In genomic region chrX:140440891-140441290, GRCh38 we compare ENCODE assay signal across 22 cellular contexts.
DNase-seq lines count a peak whose midpoint lies in the region; TF ChIP-seq lines count a peak whose summit lies in the region.
"Had no signal": no experiment of that assay in that cellular context is flagged by ENCODE, and none has a peak within 500 bp of the region (broad histone marks: within the 10 kb centered on the region; RNA-seq: fewer than 3 reads in every experiment).

No MANE protein-coding gene starts in this region.

- no peaks in the 10 kb centered on the region for H3K9me3 Mint-ChIP-seq in endothelial cell (ENCODE audit: unreplicated experiment)
- no peaks in the 10 kb centered on the region for H3K9me3 Mint-ChIP-seq in nephron
- no peaks in the 10 kb centered on the region for H3K9me3 Mint-ChIP-seq in activated T-helper 2 cell treated with anti-CD3 and anti-CD28 coated beads, Interferon-gamma antibody, Interleukin-2, Interleukin-4, amounts not matched to agents 10 μg/mL and 5 μg/mL and 100 μg/mL, durations not matched to agents 14 hours and 24 hours and 36 hours
- H3K9me3 Mint-ChIP-seq: activated T-helper 17 cell treated with anti-CD3 and anti-CD28 coated beads, Interleukin-2, amount 50 U/mL, for 72 hours had no signal

- no peak for TF ChIP-seq CTCF in endothelial cell (IDR thresholded peaks at IDR 0.05; ENCODE audit: unreplicated experiment)
- TF ChIP-seq CTCF in nephron (IDR thresholded peaks at IDR 0.05; ENCODE audit: unreplicated experiment in 3 of 3): no peak

- no peaks in the 10 kb centered on the region for H3K4me1 Mint-ChIP-seq in endothelial cell (ENCODE audit: unreplicated experiment)
- H3K4me1 Mint-ChIP-seq in nephron: peaks cover 7% of the 10 kb centered on the region
- no peaks in the 10 kb centered on the region for H3K4me1 Mint-ChIP-seq in activated T-helper 2 cell treated with anti-CD3 and anti-CD28 coated beads, Interferon-gamma antibody, Interleukin-2, Interleukin-4, amounts not matched to agents 10 μg/mL and 5 μg/mL and 100 μg/mL, durations not matched to agents 14 hours and 24 hours and 36 hours (ENCODE audit: low read depth)
- H3K4me1 Mint-ChIP-seq: activated CD8-positive, alpha-beta memory T cell treated with anti-CD3 and anti-CD28 coated beads, Interleukin-2, amount 10 ng/mL, durations not matched to agents 7 days and 5 days; activated T-helper 17 cell treated with anti-CD3 and anti-CD28 coated beads, Interleukin-2, amount 50 U/mL, for 72 hours had no signal

- no peaks in the 10 kb centered on the region for H3K36me3 Mint-ChIP-seq in endothelial cell (ENCODE audit: low read depth, unreplicated experiment)
- H3K36me3 Mint-ChIP-seq in nephron (ENCODE audit: low read depth): no peaks in the 10 kb centered on the region
- no peaks in the 10 kb centered on the region for H3K36me3 Mint-ChIP-seq in activated T-helper 2 cell treated with anti-CD3 and anti-CD28 coated beads, Interferon-gamma antibody, Interleukin-2, Interleukin-4, amounts not matched to agents 10 μg/mL and 5 μg/mL and 100 μg/mL, durations not matched to agents 14 hours and 24 hours and 36 hours (ENCODE audit: low read depth)
- H3K36me3 Mint-ChIP-seq: activated CD8-positive, alpha-beta memory T cell treated with anti-CD3 and anti-CD28 coated beads, Interleukin-2, amount 10 ng/mL, durations not matched to agents 7 days and 5 days had no signal

- H3K27ac Mint-ChIP-seq in endothelial cell (ENCODE audit: unreplicated experiment): no peak overlapping the region
- H3K27ac Mint-ChIP-seq in nephron: peak overlapping the region; percentile 32 to 83 (median 65)
- H3K27ac Mint-ChIP-seq in activated T-helper 2 cell treated with anti-CD3 and anti-CD28 coated beads, Interferon-gamma antibody, Interleukin-2, Interleukin-4, amounts not matched to agents 10 μg/mL and 5 μg/mL and 100 μg/mL, durations not matched to agents 14 hours and 24 hours and 36 hours: no peak overlapping the region
- H3K27ac Mint-ChIP-seq: activated CD8-positive, alpha-beta memory T cell treated with anti-CD3 and anti-CD28 coated beads, Interleukin-2, amount 10 ng/mL, durations not matched to agents 7 days and 5 days; activated T-helper 17 cell treated with anti-CD3 and anti-CD28 coated beads, Interleukin-2, amount 50 U/mL, for 72 hours had no signal

- no peak overlapping the region for H3K4me3 Mint-ChIP-seq in endothelial cell (ENCODE audit: unreplicated experiment)
- H3K4me3 Mint-ChIP-seq in nephron: peak overlapping the region; percentile 37 to 54 (median 37)
- H3K4me3 Mint-ChIP-seq in activated T-helper 2 cell treated with anti-CD3 and anti-CD28 coated beads, Interferon-gamma antibody, Interleukin-2, Interleukin-4, amounts not matched to agents 10 μg/mL and 5 μg/mL and 100 μg/mL, durations not matched to agents 14 hours and 24 hours and 36 hours (ENCODE audit: low read depth): no peak overlapping the region
- H3K4me3 Mint-ChIP-seq: activated CD8-positive, alpha-beta memory T cell treated with anti-CD3 and anti-CD28 coated beads, Interleukin-2, amount 10 ng/mL, durations not matched to agents 7 days and 5 days; activated T-helper 17 cell treated with anti-CD3 and anti-CD28 coated beads, Interleukin-2, amount 50 U/mL, for 72 hours had no signal

- intact Hi-C loops in activated T-helper 2 cell treated with anti-CD3 and anti-CD28 coated beads, Interferon-gamma antibody, Interleukin-2, Interleukin-4, amounts not matched to agents 10 μg/mL and 5 μg/mL and 100 μg/mL, durations not matched to agents 14 hours and 24 hours and 36 hours (cut with micrococcal nuclease): no loop called here

- H3K27me3 Mint-ChIP-seq in endothelial cell (ENCODE audit: unreplicated experiment) (peaks cover 2% of the 10 kb centered on the region), nephron (ENCODE audit: low read depth) (peaks cover 22% of the 10 kb centered on the region)
- no peaks in the 10 kb centered on the region for H3K27me3 Mint-ChIP-seq in activated T-helper 2 cell treated with anti-CD3 and anti-CD28 coated beads, Interferon-gamma antibody, Interleukin-2, Interleukin-4, amounts not matched to agents 10 μg/mL and 5 μg/mL and 100 μg/mL, durations not matched to agents 14 hours and 24 hours and 36 hours (ENCODE audit: low read depth)
- H3K27me3 Mint-ChIP-seq: activated CD8-positive, alpha-beta memory T cell treated with anti-CD3 and anti-CD28 coated beads, Interleukin-2, amount 10 ng/mL, durations not matched to agents 7 days and 5 days; activated T-helper 17 cell treated with anti-CD3 and anti-CD28 coated beads, Interleukin-2, amount 50 U/mL, for 72 hours had no signal

- DNase-seq in NCI-H748 (lab: John Stamatoyannopoulos, UW; ENCODE audit: unreplicated experiment) (peak; percentile 21), NCI-H748 treated with DMSO at 0.1 percent for 48 hours (lab: John Stamatoyannopoulos, UW) (no peak), endothelial cell (ENCODE audit: low spot score) (peak; percentile 3), T-helper 9 cell (no peak), LoVo (ENCODE audit: low spot score) (no peak)
- no peak for DNase-seq in activated T-helper 2 cell treated with anti-CD3 and anti-CD28 coated beads, Interferon-gamma antibody, Interleukin-2, Interleukin-4, amounts not matched to agents 10 μg/mL and 5 μg/mL and 100 μg/mL, durations not matched to agents 14 hours and 24 hours and 36 hours (ENCODE audit: low spot score)
- DNase-seq in activated naive CD4-positive, alpha-beta T cell treated with anti-CD3 and anti-CD28 coated beads, Interleukin-2, amount 50 U/mL, for 16 hours: no peak
- DNase-seq: activated CD4-positive, alpha-beta T cell treated with anti-CD3 and anti-CD28 coated beads for 4 hours; activated CD8-positive, alpha-beta memory T cell treated with anti-CD3 and anti-CD28 coated beads, Interleukin-2, amount 10 ng/mL, durations not matched to agents 7 days and 5 days; BE2C; COR-L47; dorsolateral prefrontal cortex; erythroblast; left ventricle myocardium superior; NCI-H187 treated with DMSO at 0.1 percent for 48 hours; NCI-H345; sigmoid colon; stimulated activated CD4-positive, alpha-beta T cell treated with anti-CD3 and anti-CD28 coated beads, Interleukin-1b, Interleukin-23, amount 100 ng/mL, for 48 hours; stimulated activated naive CD8-positive, alpha-beta T cell treated with anti-CD3 and anti-CD28 coated beads, Interleukin-15, Interleukin-2, amounts not matched to agents 100 U/mL and 50 U/mL, for 24 hours; trophoblast cell had no signal

Comparison
In these comparisons a context has a peak if more than half of its experiments do, and no peak if none do; other contexts are left out.
1. DNase-seq: peak in NCI-H748 (single experiment) and endothelial cell (single experiment); none in NCI-H748 treated with DMSO at 0.1 percent for 48 hours (single experiment), T-helper 9 cell (single experiment), activated T-helper 2 cell treated with anti-CD3 and anti-CD28 coated beads, Interferon-gamma antibody, Interleukin-2, Interleukin-4, amounts not matched to agents 10 μg/mL and 5 μg/mL and 100 μg/mL, durations not matched to agents 14 hours and 24 hours and 36 hours (single experiment), activated naive CD4-positive, alpha-beta T cell treated with anti-CD3 and anti-CD28 coated beads, Interleukin-2, amount 50 U/mL, for 16 hours (single experiment) and LoVo (single experiment).
2. H3K27ac Mint-ChIP-seq: peak in nephron (3 of 3); none in endothelial cell (single experiment) and activated T-helper 2 cell treated with anti-CD3 and anti-CD28 coated beads, Interferon-gamma antibody, Interleukin-2, Interleukin-4, amounts not matched to agents 10 μg/mL and 5 μg/mL and 100 μg/mL, durations not matched to agents 14 hours and 24 hours and 36 hours (single experiment).
3. H3K4me3 Mint-ChIP-seq: peak in nephron (3 of 3); none in endothelial cell (single experiment) and activated T-helper 2 cell treated with anti-CD3 and anti-CD28 coated beads, Interferon-gamma antibody, Interleukin-2, Interleukin-4, amounts not matched to agents 10 μg/mL and 5 μg/mL and 100 μg/mL, durations not matched to agents 14 hours and 24 hours and 36 hours (single experiment).